8 cellular contexts compared by ENCODE assay signal in genomic region chr14:58501214-58501816, GRCh38.
DNase-seq lines count a peak whose midpoint lies in the region; ATAC-seq and TF ChIP-seq lines count a peak whose summit lies in the region.

No MANE protein-coding gene starts in this region.

- no peaks in the 10 kb centered on the region for H4K20me1 ChIP-seq in hepatocyte (ENCODE audit: insufficient read depth, poor library complexity, severe bottlenecking)

- TF ChIP-seq CTCF in BJ (IDR thresholded peaks at IDR 0.05; ENCODE audit: insufficient read depth, low read depth, low read length): peak; percentile 78
- peak; percentile 70 to 88 (median 79) for TF ChIP-seq CTCF in ascending aorta (IDR thresholded peaks at IDR 0.05)
- TF ChIP-seq CTCF in hepatocyte (IDR thresholded peaks at IDR 0.05; ENCODE audit: poor library complexity): peak; percentile 91

- no peaks in the 10 kb centered on the region for H3K79me2 ChIP-seq in hepatocyte

- POLR2A ChIA-PET in BJ (lab: Charles Lee): interaction anchor here (0.6 kb wide), 1 partner anchor 127 kb away, joined by 13 read pairs; no protein-coding TSS in a partner anchor

- H3K9me3 ChIP-seq in ascending aorta (no peaks in the 10 kb centered on the region), hepatocyte (ENCODE audit: low read depth) (no peaks in the 10 kb centered on the region), aorta (ENCODE audit: control insufficient read depth, low read length) (no peaks in the 10 kb centered on the region)

- no peak overlapping the region for H3K4me2 ChIP-seq in hepatocyte

- CTCF ChIA-PET in BJ (lab: Yijun Ruan, JAX): interaction anchor here (0.6 to 3.5 kb wide), 45 partner anchors 9 to 623 kb away, joined by 3 to 38 read pairs (median 4); partner anchors contain the start of gene DACT1

- H3K27ac ChIP-seq in ascending aorta (no peak overlapping the region), hepatocyte (no peak overlapping the region), aorta (ENCODE audit: low read depth in 1 of 2, low read length in 2 of 2) (no peak overlapping the region)

- intact Hi-C loops in ascending aorta (cut with DNase I): loop anchor here (1.0 to 5.0 kb wide), 3 partner anchors 71 to 621 kb away; no protein-coding TSS in a partner anchor
- intact Hi-C loops in aorta (cut with DNase I): loop anchor here (2.0 to 10.0 kb wide), 4 partner anchors 71 to 553 kb away; partner anchors contain the start of gene DACT1 (in 2 of the 2)

- H2AFZ ChIP-seq in hepatocyte: no peak overlapping the region

- H3K4me3 ChIP-seq in BJ (ENCODE audit: low read depth, low read length): no peak overlapping the region
- no peak overlapping the region for H3K4me3 ChIP-seq in ascending aorta
- H3K4me3 ChIP-seq in hepatocyte: no peak overlapping the region
- H3K4me3 ChIP-seq in skeletal muscle cell (ENCODE audit: low read depth, low read length): no peak overlapping the region
- no peak overlapping the region for H3K4me3 ChIP-seq in aorta (ENCODE audit: low read length in 2 of 2)

- H3K9me2 ChIP-seq in hepatocyte (replicated peaks; ENCODE audit: insufficient read depth): no peaks in the 10 kb centered on the region

- ATAC-seq in GM18498 (IDR thresholded peaks at IDR 0.05; ENCODE audit: unreplicated experiment) (peak; percentile 77), aorta (ENCODE audit: low FRiP score) (no peak)

- H3K36me3 ChIP-seq in BJ (ENCODE audit: control insufficient read depth, insufficient read depth, low read length) (no peaks in the 10 kb centered on the region), ascending aorta (peaks cover 17 to 28% of the 10 kb centered on the region in 2 donors), hepatocyte (replicated peaks; ENCODE audit: insufficient read depth, low read depth) (no peaks in the 10 kb centered on the region), aorta (ENCODE audit: control insufficient read depth in 1 of 2, insufficient read depth in 2 of 2, low read length in 1 of 2) (peaks cover 0 to 3% of the 10 kb centered on the region in 2 donors)

- H3K4me1 ChIP-seq in ascending aorta (no peaks in the 10 kb centered on the region), hepatocyte (ENCODE audit: insufficient read depth) (no peaks in the 10 kb centered on the region), aorta (ENCODE audit: control insufficient read depth in 1 of 2, insufficient read depth in 2 of 2, low read length in 2 of 2) (no peaks in the 10 kb centered on the region)

- DNase-seq in BJ (ENCODE audit: low read depth): peak; percentile 27
- peak; percentile 17 for DNase-seq in HS-27A (ENCODE audit: low read depth)
- peak; percentile 13 to 71 for DNase-seq in NCI-H526 (lab: John Stamatoyannopoulos, UW)
- DNase-seq in ascending aorta (ENCODE audit: low spot score in 2 of 2): no peak
- DNase-seq in hepatocyte (ENCODE audit: low spot score): peak; percentile 80
- peak; percentile 56 for DNase-seq in skeletal muscle cell (ENCODE audit: low read depth)
- DNase-seq in aorta: no peak

- 40% methylated on average over 3 of the region's 3 CpGs for WGBS in hepatocyte (ENCODE audit: low lambda C conversion rate, missing lambda C conversion rate)
- 29 to 34% methylated on average over 3 of the region's 3 CpGs for WGBS in aorta, 2 donors

- no peaks in the 10 kb centered on the region for H3K27me3 ChIP-seq in BJ (ENCODE audit: control insufficient read depth, insufficient read depth, low read length)
- no peaks in the 10 kb centered on the region for H3K27me3 ChIP-seq in ascending aorta
- no peaks in the 10 kb centered on the region for H3K27me3 ChIP-seq in hepatocyte
- no peaks in the 10 kb centered on the region for H3K27me3 ChIP-seq in aorta (ENCODE audit: control insufficient read depth in 1 of 2, insufficient read depth in 2 of 2, low read length in 1 of 2)

Comparison
In these comparisons a context has a peak if more than half of its experiments do, and no peak if none do; other contexts are left out.
1. DNase-seq: peak in BJ (single experiment), HS-27A (single experiment), NCI-H526 (2 of 2), hepatocyte (single experiment) and skeletal muscle cell (single experiment); none in ascending aorta (0 of 2) and aorta (0 of 2).
2. Peak in every context shown above with its lines, with median percentiles within 50 percentile points of each other: CTCF ChIP-seq.